In genomic region chr19:19385131-19385899, GRCh38 we compare ENCODE assay signal across 8 cellular contexts. TPM values are rescaled to one million over a fixed set of nuclear protein-coding genes. Genes with fewer than 3 reads are reported as not detected.
A peak's percentile ranks its signal among the peaks of the same experiment; 100 is the strongest.
DNase-seq lines count a peak whose midpoint lies in the region; ATAC-seq and TF ChIP-seq lines count a peak whose summit lies in the region.

No MANE protein-coding gene starts in this region.

- peak; percentile 95 for ATAC-seq in HG02610 (IDR thresholded peaks at IDR 0.05; ENCODE audit: unreplicated experiment)
- peak; percentile 94 to 95 for ATAC-seq in activated naive CD4-positive, alpha-beta T cell treated with anti-CD3 and anti-CD28 coated beads, Interleukin-2, amount 50 U/mL, for 72 hours

- H3K9me3 ChIP-seq in SK-N-SH (no peaks in the 10 kb centered on the region), testis (no peaks in the 10 kb centered on the region)

- WGBS in SK-N-SH (ENCODE audit: low lambda C conversion rate): no CpG with 5 or more reads among the region's 75 CpGs
- WGBS in testis, 2 donors: 0 to 1% methylated on average over 2 to 33 of the region's 75 CpGs

- DNase-seq in GM10266 (ENCODE audit: extremely low spot score) (peak; percentile 98), NCI-H1092 (lab: John Stamatoyannopoulos, UW) (peak; percentile 97), SK-N-SH (peak; percentile 98), glomerular endothelial cell (ENCODE audit: extremely low read depth, low read depth, low spot score) (peak; percentile 90), occipital lobe (lab: John Stamatoyannopoulos, UW) (peak; percentile 100), testis (peak; percentile 100)
- DNase-seq in activated naive CD4-positive, alpha-beta T cell treated with anti-CD3 and anti-CD28 coated beads, Interleukin-2, amount 50 U/mL, for 72 hours (ENCODE audit: low spot score in 2 of 2): peak; percentile 99 to 100

- TF ChIP-seq CTCF in GM10266 (IDR thresholded peaks at IDR 0.05; ENCODE audit: control insufficient read depth, insufficient read depth, low read depth, missing control alignments) (peak; percentile 51), SK-N-SH (IDR thresholded peaks at IDR 0.05) (0 out of 2 replicates have a peak, but pooled peaks have one; percentile 7), testis (IDR thresholded peaks at IDR 0.05) (peak in 1 of 3 experiments; percentile 24)

- H3K27ac Mint-ChIP-seq in activated naive CD4-positive, alpha-beta T cell treated with anti-CD3 and anti-CD28 coated beads, Interleukin-2, amount 50 U/mL, for 72 hours: peak overlapping the region; percentile 87 to 98

- intact Hi-C loops in testis (cut with DNase I; ENCODE audit: low total_unique reads): no loop called here

- H3K36me3 Mint-ChIP-seq in activated naive CD4-positive, alpha-beta T cell treated with anti-CD3 and anti-CD28 coated beads, Interleukin-2, amount 50 U/mL, for 72 hours: peaks cover 10 to 18% of the 10 kb centered on the region in 2 donors

- H3K4me3 ChIP-seq in SK-N-SH (ENCODE audit: low read depth in 2 of 2, low read length in 1 of 2) (peak overlapping the region; percentile 77 to 88), testis (peak overlapping the region; percentile 81 to 88)

- H3K4me2 ChIP-seq in SK-N-SH: peak overlapping the region; percentile 82

- H2AFZ ChIP-seq in SK-N-SH (ENCODE audit: low read depth): peak overlapping the region; percentile 86

- no peaks in the 10 kb centered on the region for H3K9me3 Mint-ChIP-seq in activated naive CD4-positive, alpha-beta T cell treated with anti-CD3 and anti-CD28 coated beads, Interleukin-2, amount 50 U/mL, for 72 hours

- TF ChIP-seq RAD21 in SK-N-SH (IDR thresholded peaks at IDR 0.05; ENCODE audit: low read length): no peak

- peak overlapping the region; percentile 72; the same call in 1 of the 2 replicates for H3K9ac ChIP-seq in SK-N-SH

- H3K4me1 ChIP-seq in SK-N-SH (ENCODE audit: control insufficient read depth in 1 of 2, insufficient read depth in 2 of 2, low read depth in 1 of 2, low read length in 1 of 2): peaks cover 0 to 15% of the 10 kb centered on the region in 2 experiments; a peak in 1 of 4 replicates
- H3K4me1 ChIP-seq in testis: peaks cover 47% of the 10 kb centered on the region

- H3K79me2 ChIP-seq in SK-N-SH (ENCODE audit: insufficient read depth): peaks cover 43% of the 10 kb centered on the region

- H3K27me3 ChIP-seq in SK-N-SH (ENCODE audit: insufficient read depth) (no peaks in the 10 kb centered on the region), testis (no peaks in the 10 kb centered on the region)

- H3F3A ChIP-seq in SK-N-SH (replicated peaks; ENCODE audit: insufficient read depth): peaks cover 5% of the 10 kb centered on the region

- POLR2A ChIA-PET in SK-N-SH (lab: Yijun Ruan, JAX): interaction anchor here (0.6 to 0.9 kb wide), 4 partner anchors 17 to 249 kb away, joined by 3 read pairs; partner anchors contain the start of genes GATAD2A and NDUFA13

- peak; percentile 4 for TF ChIP-seq POLR2A in testis (IDR thresholded peaks at IDR 0.05)

- CTCF ChIA-PET in SK-N-SH (lab: Yijun Ruan, JAX): interaction anchor here (0.7 to 1.3 kb wide), 4 partner anchors 24 to 105 kb away, joined by 3 to 4 read pairs (median 4); no protein-coding TSS in a partner anchor

- TF ChIP-seq EP300 in SK-N-SH (IDR thresholded peaks at IDR 0.05; ENCODE audit: borderline replicate concordance in 1 of 2, low read depth in 1 of 2, low read length in 1 of 2): peak in 1 of 2 experiments; percentile 60; a peak in 1 of 4 replicates

- no peaks in the 10 kb centered on the region for H3K36me3 ChIP-seq in SK-N-SH (replicated peaks in 1 of 2; ENCODE audit: control insufficient read depth in 1 of 2, insufficient read depth in 2 of 2, low read length in 1 of 2)
- no peaks in the 10 kb centered on the region for H3K36me3 ChIP-seq in testis (ENCODE audit: low read depth, missing control alignments)

- H4K20me1 ChIP-seq in SK-N-SH (ENCODE audit: insufficient read depth): no peaks in the 10 kb centered on the region

- peak overlapping the region; percentile 51 to 80; a peak in 3 of 4 replicates for H3K27ac ChIP-seq in SK-N-SH (ENCODE audit: low read depth in 2 of 2, low read length in 1 of 2)
- peak overlapping the region; percentile 16 to 87 for H3K27ac ChIP-seq in testis

- H3K9me2 ChIP-seq in SK-N-SH: no peaks in the 10 kb centered on the region

TF ChIP-seq in SK-N-SH, 30 proteins besides CTCF, POLR2A, EP300 and RAD21 (continues in another document):
- peak; percentile 27; the same call in 1 of the 2 replicates for TF ChIP-seq SIN3A (IDR thresholded peaks at IDR 0.05; ENCODE audit: borderline replicate concordance, low read depth, low read length)
- TF ChIP-seq PBX3 (IDR thresholded peaks at IDR 0.05): peak; percentile 100
- TF ChIP-seq MEF2A (IDR thresholded peaks at IDR 0.05; ENCODE audit: borderline replicate concordance, low read depth): no peak
- TF ChIP-seq MXI1 (IDR thresholded peaks at IDR 0.05; ENCODE audit: low read depth, low read length): no peak; the same call in none of the 2 replicates
- no peak for TF ChIP-seq NFIC (IDR thresholded peaks at IDR 0.05; ENCODE audit: borderline replicate concordance)
- no peak for TF ChIP-seq REST (IDR thresholded peaks at IDR 0.05; ENCODE audit: low read depth, low read length)
- no peak for TF ChIP-seq TCF12 (IDR thresholded peaks at IDR 0.05)
- TF ChIP-seq RCOR1 (IDR thresholded peaks at IDR 0.05; ENCODE audit: low read length): no peak
- TF ChIP-seq SMC3 (IDR thresholded peaks at IDR 0.05; ENCODE audit: low read depth, low read length): no peak
- no peak; the same call in 1 of the 2 replicates for TF ChIP-seq TAF1 (IDR thresholded peaks at IDR 0.05; ENCODE audit: borderline replicate concordance, low read depth, low read length)
- TF ChIP-seq FOXM1 (IDR thresholded peaks at IDR 0.05; ENCODE audit: low read depth): no peak
- TF ChIP-seq RXRA (IDR thresholded peaks at IDR 0.05; ENCODE audit: borderline replicate concordance, low read depth): no peak
- TF ChIP-seq MAX (IDR thresholded peaks at IDR 0.05; ENCODE audit: low read depth): peak; percentile 81
- no peak for TF ChIP-seq EZH2phosphoT487 (IDR thresholded peaks at IDR 0.05; ENCODE audit: borderline replicate concordance, low read depth)
- TF ChIP-seq IRF3 (IDR thresholded peaks at IDR 0.05; ENCODE audit: low read depth, low read length): peak; percentile 87
- no peak for TF ChIP-seq FOXJ3 (CRISPR knock-in tag; IDR thresholded peaks at IDR 0.05)
- TF ChIP-seq GABPA (IDR thresholded peaks at IDR 0.05; ENCODE audit: low read depth): peak; percentile 65
- no peak for TF ChIP-seq GATA2 (CRISPR knock-in tag; IDR thresholded peaks at IDR 0.05)

RNA-seq across cellular contexts. Expression of gene GATAD2A, which starts 20.2 kb away (rescaled TPM):
- polyA plus RNA-seq in SK-N-SH (2012; rRNA removed) (28.0 and 36.6 TPM in 2 replicates), testis (ENCODE audit: insufficient read depth, low read depth, low replicate concordance) (109 TPM)
- 37.5 and 38.1 TPM in 2 replicates for polyA plus RNA-seq in SK-N-SH (2012; cell fraction: cytosol; rRNA removed)
- 22.9 and 35.5 TPM in 2 replicates for polyA plus RNA-seq in SK-N-SH (2012; cell fraction: nucleus; rRNA removed)
- total RNA-seq in activated naive CD4-positive, alpha-beta T cell treated with anti-CD3 and anti-CD28 coated beads, Interleukin-2, amount 50 U/mL, for 72 hours: 100 to 1,000 TPM; 122 to 134 TPM
- total RNA-seq in glomerular endothelial cell (97.8 and 102 TPM in 2 replicates), occipital lobe (14.2 TPM), testis (100 to 1,000 TPM; 163 to 197 TPM)

Comparison
In these comparisons a context has a peak if more than half of its experiments do, and no peak if none do; other contexts are left out.
1. Peak in every context shown above with its lines: DNase-seq, ATAC-seq, H3K4me3 ChIP-seq and H3K27ac ChIP-seq.